39 cellular contexts compared by ENCODE assay signal in genomic region chr2:51829477-51829876, GRCh38.
"Had no signal": no experiment of that assay in that cellular context is flagged by ENCODE, and none has a peak within 500 bp of the region (broad histone marks: within the 10 kb centered on the region; RNA-seq: fewer than 3 reads in every experiment).

No MANE protein-coding gene starts in this region.

- H3K27ac ChIP-seq: adrenal gland, ascending aorta, body of pancreas, brain microvascular endothelial cell, breast epithelium, cardiac muscle cell had no signal

- FAIRE-seq: astrocyte, bronchial epithelial cell had no signal

- H3K4me1 ChIP-seq: adrenal gland, ascending aorta, body of pancreas, breast epithelium had no signal

- H3K4me3 ChIP-seq: adrenal gland, ascending aorta, body of pancreas, breast epithelium, cardiac muscle cell had no signal

- H3K27me3 Mint-ChIP-seq: activated naive CD4-positive, alpha-beta T cell treated with anti-CD3 and anti-CD28 coated beads, Interleukin-2, amount 10 ng/mL, durations not matched to agents 7 days and 5 days; activated naive CD8-positive, alpha-beta T cell; activated naive CD8-positive, alpha-beta T cell treated with anti-CD3 and anti-CD28 coated beads for 36 hours; activated naive CD8-positive, alpha-beta T cell treated with anti-CD3 and anti-CD28 coated beads, Interleukin-2, amount 10 ng/mL, durations not matched to agents 7 days and 5 days; activated naive CD8-positive, alpha-beta T cell treated with anti-CD3 and anti-CD28 coated beads, Interleukin-2, amount 50 U/mL, for 24 hours; activated T-cell treated with anti-CD3 and anti-CD28 coated beads, Interleukin-2, amount 50 U/mL, for 24 hours; activated T-helper 17 cell treated with anti-CD3 and anti-CD28 coated beads, Interleukin-2, amount 50 U/mL, for 72 hours; brain; central memory CD8-positive, alpha-beta T cell had no signal

- H3K4me1 Mint-ChIP-seq: activated naive CD4-positive, alpha-beta T cell treated with anti-CD3 and anti-CD28 coated beads, Interleukin-2, amount 10 ng/mL, durations not matched to agents 7 days and 5 days; activated naive CD8-positive, alpha-beta T cell treated with anti-CD3 and anti-CD28 coated beads for 36 hours; activated naive CD8-positive, alpha-beta T cell treated with anti-CD3 and anti-CD28 coated beads, Interleukin-2, amount 10 ng/mL, durations not matched to agents 7 days and 5 days; activated naive CD8-positive, alpha-beta T cell treated with anti-CD3 and anti-CD28 coated beads, Interleukin-2, amount 50 U/mL, for 24 hours; activated T-helper 17 cell treated with anti-CD3 and anti-CD28 coated beads, Interleukin-2, amount 50 U/mL, for 72 hours; brain; central memory CD8-positive, alpha-beta T cell had no signal

- ATAC-seq: activated naive CD4-positive, alpha-beta T cell treated with anti-CD3 and anti-CD28 coated beads, Interleukin-2, amount 50 U/mL, for 72 hours; activated naive CD8-positive, alpha-beta T cell treated with anti-CD3 and anti-CD28 coated beads, Interleukin-2, amount 50 U/mL, for 24 hours; activated T-cell treated with anti-CD3 and anti-CD28 coated beads, Interleukin-2, amount 50 U/mL, for 4 hours; activated T-cell treated with anti-CD3 and anti-CD28 coated beads, Interleukin-2, amount 50 U/mL, for 72 hours; activated T-helper 17 cell treated with anti-CD3 and anti-CD28 coated beads, Interleukin-2, amount 50 U/mL, for 72 hours; body of pancreas had no signal

- H3K36me3 ChIP-seq: adrenal gland, ascending aorta, brain microvascular endothelial cell, breast epithelium, cardiac muscle cell had no signal

- H3K27ac Mint-ChIP-seq: activated naive CD4-positive, alpha-beta T cell treated with anti-CD3 and anti-CD28 coated beads for 36 hours; activated naive CD4-positive, alpha-beta T cell treated with anti-CD3 and anti-CD28 coated beads, Interleukin-2, amount 10 ng/mL, durations not matched to agents 7 days and 5 days; activated naive CD4-positive, alpha-beta T cell treated with anti-CD3 and anti-CD28 coated beads, Interleukin-2, amount 50 U/mL, for 72 hours; activated naive CD8-positive, alpha-beta T cell; activated naive CD8-positive, alpha-beta T cell treated with anti-CD3 and anti-CD28 coated beads for 36 hours; activated naive CD8-positive, alpha-beta T cell treated with anti-CD3 and anti-CD28 coated beads, Interleukin-2, amount 10 ng/mL, durations not matched to agents 7 days and 5 days; activated naive CD8-positive, alpha-beta T cell treated with anti-CD3 and anti-CD28 coated beads, Interleukin-2, amount 50 U/mL, for 24 hours; activated T-cell treated with anti-CD3 and anti-CD28 coated beads, Interleukin-2, amount 50 U/mL, for 24 hours; activated T-cell treated with anti-CD3 and anti-CD28 coated beads, Interleukin-2, amount 50 U/mL, for 72 hours; activated T-helper 1 cell treated with anti-CD3 and anti-CD28 coated beads, Interleukin-12 subunit alpha, Interleukin-12 subunit beta, Interleukin-2, Interleukin-4 antibody, amounts not matched to agents 30 ng/mL and 10 ng/mL and 1 ng/mL, durations not matched to agents 14 hours and 24 hours and 36 hours; activated T-helper 17 cell treated with anti-CD3 and anti-CD28 coated beads, Interleukin-2, amount 50 U/mL, for 72 hours; activated T-helper 2 cell treated with anti-CD3 and anti-CD28 coated beads, Interferon-gamma antibody, Interleukin-2, Interleukin-4, amounts not matched to agents 10 μg/mL and 5 μg/mL and 100 μg/mL, durations not matched to agents 14 hours and 24 hours and 36 hours; brain had no signal

- H3K4me3 Mint-ChIP-seq: activated naive CD4-positive, alpha-beta T cell treated with anti-CD3 and anti-CD28 coated beads for 36 hours; activated naive CD4-positive, alpha-beta T cell treated with anti-CD3 and anti-CD28 coated beads, Interleukin-2, amount 10 ng/mL, durations not matched to agents 7 days and 5 days; activated naive CD8-positive, alpha-beta T cell; activated naive CD8-positive, alpha-beta T cell treated with anti-CD3 and anti-CD28 coated beads for 36 hours; activated naive CD8-positive, alpha-beta T cell treated with anti-CD3 and anti-CD28 coated beads, Interleukin-2, amount 10 ng/mL, durations not matched to agents 7 days and 5 days; activated naive CD8-positive, alpha-beta T cell treated with anti-CD3 and anti-CD28 coated beads, Interleukin-2, amount 50 U/mL, for 24 hours; activated T-cell treated with anti-CD3 and anti-CD28 coated beads, Interleukin-2, amount 50 U/mL, for 24 hours; activated T-cell treated with anti-CD3 and anti-CD28 coated beads, Interleukin-2, amount 50 U/mL, for 4 hours; activated T-cell treated with anti-CD3 and anti-CD28 coated beads, Interleukin-2, amount 50 U/mL, for 72 hours; activated T-helper 1 cell treated with anti-CD3 and anti-CD28 coated beads, Interleukin-12 subunit alpha, Interleukin-12 subunit beta, Interleukin-2, Interleukin-4 antibody, amounts not matched to agents 30 ng/mL and 10 ng/mL and 1 ng/mL, durations not matched to agents 14 hours and 24 hours and 36 hours; activated T-helper 17 cell treated with anti-CD3 and anti-CD28 coated beads, Interleukin-2, amount 50 U/mL, for 72 hours; brain; central memory CD8-positive, alpha-beta T cell had no signal

- H3K27me3 ChIP-seq: adrenal gland, ascending aorta, body of pancreas, brain microvascular endothelial cell, breast epithelium, cardiac muscle cell had no signal

- DNase-seq: activated effector memory CD4-positive, alpha-beta T cell treated with anti-CD3 and anti-CD28 coated beads, Interleukin-2, amount 50 U/mL, for 16 hours; activated effector memory CD4-positive, alpha-beta T cell treated with Interleukin-2 at 50 U/mL for 16 hours; activated gamma-delta T cell; activated gamma-delta T cell treated with Interleukin-2 at 50 U/mL for 16 hours; activated naive CD4-positive, alpha-beta T cell; activated naive CD4-positive, alpha-beta T cell treated with anti-CD3 and anti-CD28 coated beads for 36 hours; activated naive CD4-positive, alpha-beta T cell treated with anti-CD3 and anti-CD28 coated beads, Interleukin-2, amount 10 ng/mL, durations not matched to agents 7 days and 5 days; activated naive CD4-positive, alpha-beta T cell treated with Interleukin-2 at 50 U/mL for 16 hours; activated naive CD8-positive, alpha-beta T cell treated with anti-CD3 and anti-CD28 coated beads for 36 hours; activated naive CD8-positive, alpha-beta T cell treated with anti-CD3 and anti-CD28 coated beads, Interleukin-2, amount 10 ng/mL, durations not matched to agents 7 days and 5 days; activated naive CD8-positive, alpha-beta T cell treated with anti-CD3 and anti-CD28 coated beads, Interleukin-2, amount 50 U/mL, for 24 hours; activated T-cell treated with anti-CD3 and anti-CD28 coated beads for 4 hours; activated T-cell treated with anti-CD3 and anti-CD28 coated beads, Interleukin-2, amount 50 U/mL, for 1 hour; activated T-cell treated with anti-CD3 and anti-CD28 coated beads, Interleukin-2, amount 50 U/mL, for 24 hours; activated T-cell treated with anti-CD3 and anti-CD28 coated beads, Interleukin-2, amount 50 U/mL, for 4 hours; activated T-cell treated with anti-CD3 and anti-CD28 coated beads, Interleukin-2, amount 50 U/mL, for 48 hours; activated T-cell treated with anti-CD3 and anti-CD28 coated beads, Interleukin-2, amount 50 U/mL, for 72 hours; adrenal gland; amniotic stem cell; amygdala; anterior cingulate cortex; aorta; body of pancreas; brain microvascular endothelial cell; caudate nucleus; central memory CD4-positive, alpha-beta T cell; cerebellar nuclear complex had no signal

- H3K36me3 Mint-ChIP-seq: activated naive CD4-positive, alpha-beta T cell treated with anti-CD3 and anti-CD28 coated beads, Interleukin-2, amount 10 ng/mL, durations not matched to agents 7 days and 5 days; activated naive CD4-positive, alpha-beta T cell treated with anti-CD3 and anti-CD28 coated beads, Interleukin-2, amount 50 U/mL, for 72 hours; activated naive CD8-positive, alpha-beta T cell; activated naive CD8-positive, alpha-beta T cell treated with anti-CD3 and anti-CD28 coated beads for 36 hours; activated naive CD8-positive, alpha-beta T cell treated with anti-CD3 and anti-CD28 coated beads, Interleukin-2, amount 10 ng/mL, durations not matched to agents 7 days and 5 days; brain had no signal

- H3K9me3 ChIP-seq: adrenal gland, ascending aorta, body of pancreas, breast epithelium had no signal

- H3K9me3 Mint-ChIP-seq: activated naive CD4-positive, alpha-beta T cell treated with anti-CD3 and anti-CD28 coated beads for 36 hours; activated naive CD8-positive, alpha-beta T cell treated with anti-CD3 and anti-CD28 coated beads, Interleukin-2, amount 50 U/mL, for 24 hours; activated T-helper 1 cell treated with anti-CD3 and anti-CD28 coated beads, Interleukin-12 subunit alpha, Interleukin-12 subunit beta, Interleukin-2, Interleukin-4 antibody, amounts not matched to agents 30 ng/mL and 10 ng/mL and 1 ng/mL, durations not matched to agents 14 hours and 24 hours and 36 hours; activated T-helper 17 cell treated with anti-CD3 and anti-CD28 coated beads, Interleukin-2, amount 50 U/mL, for 72 hours; brain had no signal
